ENCODE assay signal across 1 cellular context in the genomic region with DNA sequence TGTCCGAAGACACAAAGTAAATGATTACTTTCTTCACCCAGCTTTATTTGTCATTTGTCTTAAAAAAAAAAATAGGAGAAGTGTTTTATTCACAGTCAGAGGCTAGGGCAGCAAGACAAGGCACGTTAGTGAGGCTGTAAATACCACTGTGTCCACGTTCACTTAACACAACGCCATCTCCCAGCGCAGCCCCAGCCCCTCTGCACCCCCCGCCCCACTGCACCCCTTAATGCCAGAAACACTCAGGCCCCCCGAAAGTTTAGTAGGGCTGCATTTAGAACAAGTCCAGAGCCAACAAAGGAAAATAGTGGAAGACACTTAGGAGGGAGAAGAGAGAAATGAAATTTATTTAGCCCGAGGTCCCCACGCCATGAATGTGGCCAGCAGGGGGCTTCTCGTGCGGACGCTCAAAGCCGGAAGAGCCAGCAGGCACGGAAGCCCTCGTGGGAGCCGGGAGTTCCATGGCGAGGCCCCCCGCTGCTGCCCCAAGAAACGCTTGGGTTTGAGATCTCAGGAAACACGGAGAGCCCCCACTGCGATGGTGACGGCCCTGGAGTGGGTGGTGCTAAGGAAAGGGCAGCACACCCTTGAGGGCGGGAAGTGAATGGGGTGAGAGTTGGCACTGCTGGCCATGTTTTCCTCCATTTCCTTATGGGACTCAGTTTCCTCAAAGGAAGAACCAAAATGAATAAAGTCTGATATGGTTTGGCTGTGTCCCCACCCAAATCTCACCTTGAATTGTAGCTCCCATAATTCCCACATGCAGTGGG.
TF ChIP-seq lines count a peak whose summit lies in the region.

No MANE protein-coding gene starts in this region.

TF ChIP-seq in K562, 482 proteins besides CTCF, POLR2A, EP300 and RAD21 (continued from another document and continues in another):
- TF ChIP-seq, protein P1, sequence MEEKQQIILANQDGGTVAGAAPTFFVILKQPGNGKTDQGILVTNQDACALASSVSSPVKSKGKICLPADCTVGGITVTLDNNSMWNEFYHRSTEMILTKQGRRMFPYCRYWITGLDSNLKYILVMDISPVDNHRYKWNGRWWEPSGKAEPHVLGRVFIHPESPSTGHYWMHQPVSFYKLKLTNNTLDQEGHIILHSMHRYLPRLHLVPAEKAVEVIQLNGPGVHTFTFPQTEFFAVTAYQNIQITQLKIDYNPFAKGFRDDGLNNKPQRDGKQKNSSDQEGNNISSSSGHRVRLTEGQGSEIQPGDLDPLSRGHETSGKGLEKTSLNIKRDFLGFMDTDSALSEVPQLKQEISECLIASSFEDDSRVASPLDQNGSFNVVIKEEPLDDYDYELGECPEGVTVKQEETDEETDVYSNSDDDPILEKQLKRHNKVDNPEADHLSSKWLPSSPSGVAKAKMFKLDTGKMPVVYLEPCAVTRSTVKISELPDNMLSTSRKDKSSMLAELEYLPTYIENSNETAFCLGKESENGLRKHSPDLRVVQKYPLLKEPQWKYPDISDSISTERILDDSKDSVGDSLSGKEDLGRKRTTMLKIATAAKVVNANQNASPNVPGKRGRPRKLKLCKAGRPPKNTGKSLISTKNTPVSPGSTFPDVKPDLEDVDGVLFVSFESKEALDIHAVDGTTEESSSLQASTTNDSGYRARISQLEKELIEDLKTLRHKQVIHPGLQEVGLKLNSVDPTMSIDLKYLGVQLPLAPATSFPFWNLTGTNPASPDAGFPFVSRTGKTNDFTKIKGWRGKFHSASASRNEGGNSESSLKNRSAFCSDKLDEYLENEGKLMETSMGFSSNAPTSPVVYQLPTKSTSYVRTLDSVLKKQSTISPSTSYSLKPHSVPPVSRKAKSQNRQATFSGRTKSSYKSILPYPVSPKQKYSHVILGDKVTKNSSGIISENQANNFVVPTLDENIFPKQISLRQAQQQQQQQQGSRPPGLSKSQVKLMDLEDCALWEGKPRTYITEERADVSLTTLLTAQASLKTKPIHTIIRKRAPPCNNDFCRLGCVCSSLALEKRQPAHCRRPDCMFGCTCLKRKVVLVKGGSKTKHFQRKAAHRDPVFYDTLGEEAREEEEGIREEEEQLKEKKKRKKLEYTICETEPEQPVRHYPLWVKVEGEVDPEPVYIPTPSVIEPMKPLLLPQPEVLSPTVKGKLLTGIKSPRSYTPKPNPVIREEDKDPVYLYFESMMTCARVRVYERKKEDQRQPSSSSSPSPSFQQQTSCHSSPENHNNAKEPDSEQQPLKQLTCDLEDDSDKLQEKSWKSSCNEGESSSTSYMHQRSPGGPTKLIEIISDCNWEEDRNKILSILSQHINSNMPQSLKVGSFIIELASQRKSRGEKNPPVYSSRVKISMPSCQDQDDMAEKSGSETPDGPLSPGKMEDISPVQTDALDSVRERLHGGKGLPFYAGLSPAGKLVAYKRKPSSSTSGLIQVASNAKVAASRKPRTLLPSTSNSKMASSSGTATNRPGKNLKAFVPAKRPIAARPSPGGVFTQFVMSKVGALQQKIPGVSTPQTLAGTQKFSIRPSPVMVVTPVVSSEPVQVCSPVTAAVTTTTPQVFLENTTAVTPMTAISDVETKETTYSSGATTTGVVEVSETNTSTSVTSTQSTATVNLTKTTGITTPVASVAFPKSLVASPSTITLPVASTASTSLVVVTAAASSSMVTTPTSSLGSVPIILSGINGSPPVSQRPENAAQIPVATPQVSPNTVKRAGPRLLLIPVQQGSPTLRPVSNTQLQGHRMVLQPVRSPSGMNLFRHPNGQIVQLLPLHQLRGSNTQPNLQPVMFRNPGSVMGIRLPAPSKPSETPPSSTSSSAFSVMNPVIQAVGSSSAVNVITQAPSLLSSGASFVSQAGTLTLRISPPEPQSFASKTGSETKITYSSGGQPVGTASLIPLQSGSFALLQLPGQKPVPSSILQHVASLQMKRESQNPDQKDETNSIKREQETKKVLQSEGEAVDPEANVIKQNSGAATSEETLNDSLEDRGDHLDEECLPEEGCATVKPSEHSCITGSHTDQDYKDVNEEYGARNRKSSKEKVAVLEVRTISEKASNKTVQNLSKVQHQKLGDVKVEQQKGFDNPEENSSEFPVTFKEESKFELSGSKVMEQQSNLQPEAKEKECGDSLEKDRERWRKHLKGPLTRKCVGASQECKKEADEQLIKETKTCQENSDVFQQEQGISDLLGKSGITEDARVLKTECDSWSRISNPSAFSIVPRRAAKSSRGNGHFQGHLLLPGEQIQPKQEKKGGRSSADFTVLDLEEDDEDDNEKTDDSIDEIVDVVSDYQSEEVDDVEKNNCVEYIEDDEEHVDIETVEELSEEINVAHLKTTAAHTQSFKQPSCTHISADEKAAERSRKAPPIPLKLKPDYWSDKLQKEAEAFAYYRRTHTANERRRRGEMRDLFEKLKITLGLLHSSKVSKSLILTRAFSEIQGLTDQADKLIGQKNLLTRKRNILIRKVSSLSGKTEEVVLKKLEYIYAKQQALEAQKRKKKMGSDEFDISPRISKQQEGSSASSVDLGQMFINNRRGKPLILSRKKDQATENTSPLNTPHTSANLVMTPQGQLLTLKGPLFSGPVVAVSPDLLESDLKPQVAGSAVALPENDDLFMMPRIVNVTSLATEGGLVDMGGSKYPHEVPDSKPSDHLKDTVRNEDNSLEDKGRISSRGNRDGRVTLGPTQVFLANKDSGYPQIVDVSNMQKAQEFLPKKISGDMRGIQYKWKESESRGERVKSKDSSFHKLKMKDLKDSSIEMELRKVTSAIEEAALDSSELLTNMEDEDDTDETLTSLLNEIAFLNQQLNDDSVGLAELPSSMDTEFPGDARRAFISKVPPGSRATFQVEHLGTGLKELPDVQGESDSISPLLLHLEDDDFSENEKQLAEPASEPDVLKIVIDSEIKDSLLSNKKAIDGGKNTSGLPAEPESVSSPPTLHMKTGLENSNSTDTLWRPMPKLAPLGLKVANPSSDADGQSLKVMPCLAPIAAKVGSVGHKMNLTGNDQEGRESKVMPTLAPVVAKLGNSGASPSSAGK (IDR thresholded peaks at IDR 0.05), result peak; percentile 98
- TF ChIP-seq RAD51 (IDR thresholded peaks at IDR 0.05; ENCODE audit: borderline replicate concordance, low read depth) (no peak), PHB (CRISPR knock-in tag; IDR thresholded peaks at IDR 0.05) (no peak), RBM14 (IDR thresholded peaks at IDR 0.05; ENCODE audit: borderline replicate concordance, insufficient read depth, low read depth, low read length) (no peak), ZNF143 (CRISPR knock-in tag; IDR thresholded peaks at IDR 0.05) (no peak), NONO (IDR thresholded peaks at IDR 0.05; ENCODE audit: low read depth in 2 of 2, low read length in 1 of 2) (no peak), PTBP1 (IDR thresholded peaks at IDR 0.05; ENCODE audit: low read depth, low read length) (no peak), ZC3H8 (IDR thresholded peaks at IDR 0.05) (no peak), IRF2 (CRISPR knock-in tag; IDR thresholded peaks at IDR 0.05) (no peak), E2F3 (CRISPR knock-in tag; IDR thresholded peaks at IDR 0.05) (no peak), SIX5 (IDR thresholded peaks at IDR 0.05; ENCODE audit: borderline replicate concordance in 1 of 2, insufficient read depth in 1 of 2, low read depth in 1 of 2, low read length in 2 of 2) (no peak), FOXA3 (CRISPR knock-in tag; conservative IDR thresholded peaks at IDR 0.05 in 1 of 2, IDR thresholded peaks at IDR 0.05 in 1 of 2) (no peak), MAFK (IDR thresholded peaks at IDR 0.05; ENCODE audit: low read length) (no peak), RBBP5 (IDR thresholded peaks at IDR 0.05; ENCODE audit: borderline replicate concordance, insufficient read depth, low read length, poor library complexity, severe bottlenecking) (no peak), KDM4B (IDR thresholded peaks at IDR 0.05; ENCODE audit: borderline replicate concordance in 2 of 2, low read depth in 1 of 2) (no peak), ZNF707 (CRISPR knock-in tag; conservative IDR thresholded peaks at IDR 0.05) (no peak), SMAD1 (IDR thresholded peaks at IDR 0.05; ENCODE audit: low read depth, low read length, partially characterized antibody) (no peak), BCL6 (CRISPR knock-in tag; IDR thresholded peaks at IDR 0.05) (no peak), ELF4 (CRISPR knock-in tag; IDR thresholded peaks at IDR 0.05) (peak; percentile 74; the same call in 1 of the 2 replicates), ZKSCAN3 (CRISPR knock-in tag; IDR thresholded peaks at IDR 0.05) (no peak)
- TF ChIP-seq, protein P2, sequence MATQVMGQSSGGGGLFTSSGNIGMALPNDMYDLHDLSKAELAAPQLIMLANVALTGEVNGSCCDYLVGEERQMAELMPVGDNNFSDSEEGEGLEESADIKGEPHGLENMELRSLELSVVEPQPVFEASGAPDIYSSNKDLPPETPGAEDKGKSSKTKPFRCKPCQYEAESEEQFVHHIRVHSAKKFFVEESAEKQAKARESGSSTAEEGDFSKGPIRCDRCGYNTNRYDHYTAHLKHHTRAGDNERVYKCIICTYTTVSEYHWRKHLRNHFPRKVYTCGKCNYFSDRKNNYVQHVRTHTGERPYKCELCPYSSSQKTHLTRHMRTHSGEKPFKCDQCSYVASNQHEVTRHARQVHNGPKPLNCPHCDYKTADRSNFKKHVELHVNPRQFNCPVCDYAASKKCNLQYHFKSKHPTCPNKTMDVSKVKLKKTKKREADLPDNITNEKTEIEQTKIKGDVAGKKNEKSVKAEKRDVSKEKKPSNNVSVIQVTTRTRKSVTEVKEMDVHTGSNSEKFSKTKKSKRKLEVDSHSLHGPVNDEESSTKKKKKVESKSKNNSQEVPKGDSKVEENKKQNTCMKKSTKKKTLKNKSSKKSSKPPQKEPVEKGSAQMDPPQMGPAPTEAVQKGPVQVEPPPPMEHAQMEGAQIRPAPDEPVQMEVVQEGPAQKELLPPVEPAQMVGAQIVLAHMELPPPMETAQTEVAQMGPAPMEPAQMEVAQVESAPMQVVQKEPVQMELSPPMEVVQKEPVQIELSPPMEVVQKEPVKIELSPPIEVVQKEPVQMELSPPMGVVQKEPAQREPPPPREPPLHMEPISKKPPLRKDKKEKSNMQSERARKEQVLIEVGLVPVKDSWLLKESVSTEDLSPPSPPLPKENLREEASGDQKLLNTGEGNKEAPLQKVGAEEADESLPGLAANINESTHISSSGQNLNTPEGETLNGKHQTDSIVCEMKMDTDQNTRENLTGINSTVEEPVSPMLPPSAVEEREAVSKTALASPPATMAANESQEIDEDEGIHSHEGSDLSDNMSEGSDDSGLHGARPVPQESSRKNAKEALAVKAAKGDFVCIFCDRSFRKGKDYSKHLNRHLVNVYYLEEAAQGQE (CRISPR knock-in tag; IDR thresholded peaks at IDR 0.05; ENCODE audit: low read depth), result 0 out of 2 replicates have a peak, but pooled peaks have one; percentile 41
- TF ChIP-seq, protein P3, sequence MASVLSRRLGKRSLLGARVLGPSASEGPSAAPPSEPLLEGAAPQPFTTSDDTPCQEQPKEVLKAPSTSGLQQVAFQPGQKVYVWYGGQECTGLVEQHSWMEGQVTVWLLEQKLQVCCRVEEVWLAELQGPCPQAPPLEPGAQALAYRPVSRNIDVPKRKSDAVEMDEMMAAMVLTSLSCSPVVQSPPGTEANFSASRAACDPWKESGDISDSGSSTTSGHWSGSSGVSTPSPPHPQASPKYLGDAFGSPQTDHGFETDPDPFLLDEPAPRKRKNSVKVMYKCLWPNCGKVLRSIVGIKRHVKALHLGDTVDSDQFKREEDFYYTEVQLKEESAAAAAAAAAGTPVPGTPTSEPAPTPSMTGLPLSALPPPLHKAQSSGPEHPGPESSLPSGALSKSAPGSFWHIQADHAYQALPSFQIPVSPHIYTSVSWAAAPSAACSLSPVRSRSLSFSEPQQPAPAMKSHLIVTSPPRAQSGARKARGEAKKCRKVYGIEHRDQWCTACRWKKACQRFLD (CRISPR knock-in tag; IDR thresholded peaks at IDR 0.05), result peak; percentile 72; the same call in 1 of the 2 replicates
- TF ChIP-seq, protein P4, sequence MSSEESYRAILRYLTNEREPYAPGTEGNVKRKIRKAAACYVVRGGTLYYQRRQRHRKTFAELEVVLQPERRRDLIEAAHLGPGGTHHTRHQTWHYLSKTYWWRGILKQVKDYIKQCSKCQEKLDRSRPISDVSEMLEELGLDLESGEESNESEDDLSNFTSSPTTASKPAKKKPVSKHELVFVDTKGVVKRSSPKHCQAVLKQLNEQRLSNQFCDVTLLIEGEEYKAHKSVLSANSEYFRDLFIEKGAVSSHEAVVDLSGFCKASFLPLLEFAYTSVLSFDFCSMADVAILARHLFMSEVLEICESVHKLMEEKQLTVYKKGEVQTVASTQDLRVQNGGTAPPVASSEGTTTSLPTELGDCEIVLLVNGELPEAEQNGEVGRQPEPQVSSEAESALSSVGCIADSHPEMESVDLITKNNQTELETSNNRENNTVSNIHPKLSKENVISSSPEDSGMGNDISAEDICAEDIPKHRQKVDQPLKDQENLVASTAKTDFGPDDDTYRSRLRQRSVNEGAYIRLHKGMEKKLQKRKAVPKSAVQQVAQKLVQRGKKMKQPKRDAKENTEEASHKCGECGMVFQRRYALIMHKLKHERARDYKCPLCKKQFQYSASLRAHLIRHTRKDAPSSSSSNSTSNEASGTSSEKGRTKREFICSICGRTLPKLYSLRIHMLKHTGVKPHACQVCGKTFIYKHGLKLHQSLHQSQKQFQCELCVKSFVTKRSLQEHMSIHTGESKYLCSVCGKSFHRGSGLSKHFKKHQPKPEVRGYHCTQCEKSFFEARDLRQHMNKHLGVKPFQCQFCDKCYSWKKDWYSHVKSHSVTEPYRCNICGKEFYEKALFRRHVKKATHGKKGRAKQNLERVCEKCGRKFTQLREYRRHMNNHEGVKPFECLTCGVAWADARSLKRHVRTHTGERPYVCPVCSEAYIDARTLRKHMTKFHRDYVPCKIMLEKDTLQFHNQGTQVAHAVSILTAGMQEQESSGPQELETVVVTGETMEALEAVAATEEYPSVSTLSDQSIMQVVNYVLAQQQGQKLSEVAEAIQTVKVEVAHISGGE (CRISPR knock-in tag; IDR thresholded peaks at IDR 0.05), result no peak
- TF ChIP-seq, protein P5, sequence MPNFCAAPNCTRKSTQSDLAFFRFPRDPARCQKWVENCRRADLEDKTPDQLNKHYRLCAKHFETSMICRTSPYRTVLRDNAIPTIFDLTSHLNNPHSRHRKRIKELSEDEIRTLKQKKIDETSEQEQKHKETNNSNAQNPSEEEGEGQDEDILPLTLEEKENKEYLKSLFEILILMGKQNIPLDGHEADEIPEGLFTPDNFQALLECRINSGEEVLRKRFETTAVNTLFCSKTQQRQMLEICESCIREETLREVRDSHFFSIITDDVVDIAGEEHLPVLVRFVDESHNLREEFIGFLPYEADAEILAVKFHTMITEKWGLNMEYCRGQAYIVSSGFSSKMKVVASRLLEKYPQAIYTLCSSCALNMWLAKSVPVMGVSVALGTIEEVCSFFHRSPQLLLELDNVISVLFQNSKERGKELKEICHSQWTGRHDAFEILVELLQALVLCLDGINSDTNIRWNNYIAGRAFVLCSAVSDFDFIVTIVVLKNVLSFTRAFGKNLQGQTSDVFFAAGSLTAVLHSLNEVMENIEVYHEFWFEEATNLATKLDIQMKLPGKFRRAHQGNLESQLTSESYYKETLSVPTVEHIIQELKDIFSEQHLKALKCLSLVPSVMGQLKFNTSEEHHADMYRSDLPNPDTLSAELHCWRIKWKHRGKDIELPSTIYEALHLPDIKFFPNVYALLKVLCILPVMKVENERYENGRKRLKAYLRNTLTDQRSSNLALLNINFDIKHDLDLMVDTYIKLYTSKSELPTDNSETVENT (CRISPR knock-in tag; IDR thresholded peaks at IDR 0.05), result no peak
- TF ChIP-seq, protein P6, sequence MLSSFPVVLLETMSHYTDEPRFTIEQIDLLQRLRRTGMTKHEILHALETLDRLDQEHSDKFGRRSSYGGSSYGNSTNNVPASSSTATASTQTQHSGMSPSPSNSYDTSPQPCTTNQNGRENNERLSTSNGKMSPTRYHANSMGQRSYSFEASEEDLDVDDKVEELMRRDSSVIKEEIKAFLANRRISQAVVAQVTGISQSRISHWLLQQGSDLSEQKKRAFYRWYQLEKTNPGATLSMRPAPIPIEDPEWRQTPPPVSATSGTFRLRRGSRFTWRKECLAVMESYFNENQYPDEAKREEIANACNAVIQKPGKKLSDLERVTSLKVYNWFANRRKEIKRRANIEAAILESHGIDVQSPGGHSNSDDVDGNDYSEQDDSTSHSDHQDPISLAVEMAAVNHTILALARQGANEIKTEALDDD (IDR thresholded peaks at IDR 0.05), result no peak
- TF ChIP-seq, protein P7, sequence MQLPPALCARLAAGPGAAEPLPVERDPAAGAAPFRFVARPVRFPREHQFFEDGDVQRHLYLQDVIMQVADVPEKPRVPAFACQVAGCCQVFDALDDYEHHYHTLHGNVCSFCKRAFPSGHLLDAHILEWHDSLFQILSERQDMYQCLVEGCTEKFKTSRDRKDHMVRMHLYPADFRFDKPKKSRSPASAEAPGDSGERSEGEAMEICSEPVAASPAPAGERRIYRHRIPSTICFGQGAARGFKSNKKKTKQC (CRISPR knock-in tag; IDR thresholded peaks at IDR 0.05), result no peak
